Comparison of ENCODE assay signal across 1 cellular context in the genomic region with DNA sequence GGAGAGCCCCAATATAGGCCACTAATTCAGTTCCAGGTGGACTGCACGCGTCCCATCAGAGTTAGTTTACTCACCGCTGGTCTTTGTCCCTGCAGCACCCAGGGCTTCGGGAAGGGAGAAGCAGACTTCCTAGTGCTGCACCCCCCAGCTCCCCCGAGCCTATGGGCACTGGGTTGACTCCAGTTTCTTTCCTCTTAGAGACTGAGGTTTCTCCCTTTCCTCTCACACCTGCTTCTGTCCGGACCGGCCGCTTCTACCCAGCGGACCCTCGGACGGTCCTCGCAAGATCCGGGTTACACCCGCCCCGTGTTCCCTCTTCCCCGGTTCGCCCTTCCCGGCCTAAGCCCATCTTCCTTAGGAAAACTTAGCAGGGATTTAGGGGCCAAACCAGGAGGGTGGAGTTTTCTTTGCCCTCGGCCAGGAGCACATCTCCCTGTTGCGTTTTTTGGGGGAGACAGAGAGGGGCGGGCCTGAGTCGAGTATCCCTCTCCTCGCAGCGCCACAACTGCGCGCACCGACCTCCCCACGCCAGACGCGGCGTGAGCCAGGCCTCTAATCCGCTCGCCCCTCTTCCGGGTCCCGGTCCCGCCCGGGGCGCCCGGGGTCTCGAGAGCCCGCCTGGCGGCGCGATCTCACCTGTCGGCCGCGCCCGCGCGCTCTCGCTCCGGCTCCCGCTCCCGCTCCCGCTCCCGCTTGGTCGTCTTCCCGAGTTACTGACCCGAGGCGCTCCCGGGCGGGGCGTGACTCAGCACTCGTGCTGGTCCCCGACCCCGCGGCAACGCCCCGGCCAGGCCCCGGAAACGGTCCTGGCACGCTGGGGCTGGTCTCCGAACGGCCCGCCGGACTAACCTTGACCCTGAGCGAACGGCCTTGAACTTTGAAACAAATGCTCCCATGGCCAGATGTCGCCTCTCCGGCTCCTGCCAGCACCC.
TF ChIP-seq lines count a peak whose summit lies in the region.

Gene AIFM2 (minus strand): TSS at position 728 of the 932 bp plus-strand sequence. CDS start 8,741 bp downstream, outside the sequence.

TF ChIP-seq in HepG2, 621 proteins besides CTCF, POLR2A, EP300 and RAD21 (continued from another document and continues in another):
- TF ChIP-seq, protein P1, sequence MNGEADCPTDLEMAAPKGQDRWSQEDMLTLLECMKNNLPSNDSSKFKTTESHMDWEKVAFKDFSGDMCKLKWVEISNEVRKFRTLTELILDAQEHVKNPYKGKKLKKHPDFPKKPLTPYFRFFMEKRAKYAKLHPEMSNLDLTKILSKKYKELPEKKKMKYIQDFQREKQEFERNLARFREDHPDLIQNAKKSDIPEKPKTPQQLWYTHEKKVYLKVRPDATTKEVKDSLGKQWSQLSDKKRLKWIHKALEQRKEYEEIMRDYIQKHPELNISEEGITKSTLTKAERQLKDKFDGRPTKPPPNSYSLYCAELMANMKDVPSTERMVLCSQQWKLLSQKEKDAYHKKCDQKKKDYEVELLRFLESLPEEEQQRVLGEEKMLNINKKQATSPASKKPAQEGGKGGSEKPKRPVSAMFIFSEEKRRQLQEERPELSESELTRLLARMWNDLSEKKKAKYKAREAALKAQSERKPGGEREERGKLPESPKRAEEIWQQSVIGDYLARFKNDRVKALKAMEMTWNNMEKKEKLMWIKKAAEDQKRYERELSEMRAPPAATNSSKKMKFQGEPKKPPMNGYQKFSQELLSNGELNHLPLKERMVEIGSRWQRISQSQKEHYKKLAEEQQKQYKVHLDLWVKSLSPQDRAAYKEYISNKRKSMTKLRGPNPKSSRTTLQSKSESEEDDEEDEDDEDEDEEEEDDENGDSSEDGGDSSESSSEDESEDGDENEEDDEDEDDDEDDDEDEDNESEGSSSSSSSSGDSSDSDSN (CRISPR knock-in tag; IDR thresholded peaks at IDR 0.05) = peak; percentile 68; the same call in 1 of the 2 replicates
- peak; percentile 70; the same call in 1 of the 2 replicates for TF ChIP-seq ZNF788 (CRISPR knock-in tag; IDR thresholded peaks at IDR 0.05; ENCODE audit: borderline replicate concordance)
- TF ChIP-seq SP140L (CRISPR knock-in tag; IDR thresholded peaks at IDR 0.05; ENCODE audit: borderline replicate concordance) = no peak
- no peak for TF ChIP-seq PRDM10 (CRISPR knock-in tag; IDR thresholded peaks at IDR 0.05; ENCODE audit: low read depth)
- TF ChIP-seq, protein P2, sequence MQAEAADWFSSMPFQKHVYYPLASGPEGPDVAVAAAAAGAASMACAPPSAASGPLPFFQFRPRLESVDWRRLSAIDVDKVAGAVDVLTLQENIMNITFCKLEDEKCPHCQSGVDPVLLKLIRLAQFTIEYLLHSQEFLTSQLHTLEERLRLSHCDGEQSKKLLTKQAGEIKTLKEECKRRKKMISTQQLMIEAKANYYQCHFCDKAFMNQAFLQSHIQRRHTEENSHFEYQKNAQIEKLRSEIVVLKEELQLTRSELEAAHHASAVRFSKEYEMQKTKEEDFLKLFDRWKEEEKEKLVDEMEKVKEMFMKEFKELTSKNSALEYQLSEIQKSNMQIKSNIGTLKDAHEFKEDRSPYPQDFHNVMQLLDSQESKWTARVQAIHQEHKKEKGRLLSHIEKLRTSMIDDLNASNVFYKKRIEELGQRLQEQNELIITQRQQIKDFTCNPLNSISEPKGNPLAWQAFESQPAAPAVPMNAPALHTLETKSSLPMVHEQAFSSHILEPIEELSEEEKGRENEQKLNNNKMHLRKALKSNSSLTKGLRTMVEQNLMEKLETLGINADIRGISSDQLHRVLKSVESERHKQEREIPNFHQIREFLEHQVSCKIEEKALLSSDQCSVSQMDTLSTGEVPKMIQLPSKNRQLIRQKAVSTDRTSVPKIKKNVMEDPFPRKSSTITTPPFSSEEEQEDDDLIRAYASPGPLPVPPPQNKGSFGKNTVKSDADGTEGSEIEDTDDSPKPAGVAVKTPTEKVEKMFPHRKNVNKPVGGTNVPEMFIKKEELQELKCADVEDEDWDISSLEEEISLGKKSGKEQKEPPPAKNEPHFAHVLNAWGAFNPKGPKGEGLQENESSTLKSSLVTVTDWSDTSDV (CRISPR knock-in tag; IDR thresholded peaks at IDR 0.05) = no peak
- TF ChIP-seq FLYWCH1 (CRISPR knock-in tag; IDR thresholded peaks at IDR 0.05) = no peak
- no peak for TF ChIP-seq ZNF136 (CRISPR knock-in tag; IDR thresholded peaks at IDR 0.05; ENCODE audit: low read depth)
- peak; percentile 74 for TF ChIP-seq CBFB (CRISPR knock-in tag; IDR thresholded peaks at IDR 0.05)
- TF ChIP-seq, protein P3, sequence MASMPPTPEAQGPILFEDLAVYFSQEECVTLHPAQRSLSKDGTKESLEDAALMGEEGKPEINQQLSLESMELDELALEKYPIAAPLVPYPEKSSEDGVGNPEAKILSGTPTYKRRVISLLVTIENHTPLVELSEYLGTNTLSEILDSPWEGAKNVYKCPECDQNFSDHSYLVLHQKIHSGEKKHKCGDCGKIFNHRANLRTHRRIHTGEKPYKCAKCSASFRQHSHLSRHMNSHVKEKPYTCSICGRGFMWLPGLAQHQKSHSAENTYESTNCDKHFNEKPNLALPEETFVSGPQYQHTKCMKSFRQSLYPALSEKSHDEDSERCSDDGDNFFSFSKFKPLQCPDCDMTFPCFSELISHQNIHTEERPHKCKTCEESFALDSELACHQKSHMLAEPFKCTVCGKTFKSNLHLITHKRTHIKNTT (CRISPR knock-in tag; IDR thresholded peaks at IDR 0.05) = no peak
- peak; percentile 100 for TF ChIP-seq SKI (IDR thresholded peaks at IDR 0.05; ENCODE audit: partially characterized antibody)
- TF ChIP-seq ZNF589 (CRISPR knock-in tag; conservative IDR thresholded peaks at IDR 0.05) = no peak
- TF ChIP-seq TRAFD1 (CRISPR knock-in tag; IDR thresholded peaks at IDR 0.05; ENCODE audit: borderline replicate concordance) = peak; percentile 49; the same call in 1 of the 2 replicates
- peak; percentile 99 for TF ChIP-seq ZNF282 (IDR thresholded peaks at IDR 0.05; ENCODE audit: partially characterized antibody)
- peak; percentile 85; the same call in 1 of the 2 replicates for TF ChIP-seq KDM4B (CRISPR knock-in tag; IDR thresholded peaks at IDR 0.05)
- TF ChIP-seq ZNF280B (CRISPR knock-in tag; IDR thresholded peaks at IDR 0.05; ENCODE audit: borderline replicate concordance) = no peak; the same call in 1 of the 2 replicates
- no peak for TF ChIP-seq RBM39 (IDR thresholded peaks at IDR 0.05; ENCODE audit: low read depth, low read length, poor library complexity, severe bottlenecking)
- no peak for TF ChIP-seq FIP1L1 (IDR thresholded peaks at IDR 0.05; ENCODE audit: borderline replicate concordance, insufficient read depth, low read depth, low read length)
- no peak for TF ChIP-seq HMG20B (CRISPR knock-in tag; conservative IDR thresholded peaks at IDR 0.05)
- no peak for TF ChIP-seq ZBTB21 (CRISPR knock-in tag; IDR thresholded peaks at IDR 0.05)
- peak; percentile 84 for TF ChIP-seq NFE2 (CRISPR knock-in tag; IDR thresholded peaks at IDR 0.05)
- TF ChIP-seq, protein P4, sequence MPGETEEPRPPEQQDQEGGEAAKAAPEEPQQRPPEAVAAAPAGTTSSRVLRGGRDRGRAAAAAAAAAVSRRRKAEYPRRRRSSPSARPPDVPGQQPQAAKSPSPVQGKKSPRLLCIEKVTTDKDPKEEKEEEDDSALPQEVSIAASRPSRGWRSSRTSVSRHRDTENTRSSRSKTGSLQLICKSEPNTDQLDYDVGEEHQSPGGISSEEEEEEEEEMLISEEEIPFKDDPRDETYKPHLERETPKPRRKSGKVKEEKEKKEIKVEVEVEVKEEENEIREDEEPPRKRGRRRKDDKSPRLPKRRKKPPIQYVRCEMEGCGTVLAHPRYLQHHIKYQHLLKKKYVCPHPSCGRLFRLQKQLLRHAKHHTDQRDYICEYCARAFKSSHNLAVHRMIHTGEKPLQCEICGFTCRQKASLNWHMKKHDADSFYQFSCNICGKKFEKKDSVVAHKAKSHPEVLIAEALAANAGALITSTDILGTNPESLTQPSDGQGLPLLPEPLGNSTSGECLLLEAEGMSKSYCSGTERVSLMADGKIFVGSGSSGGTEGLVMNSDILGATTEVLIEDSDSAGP (CRISPR knock-in tag; IDR thresholded peaks at IDR 0.05; ENCODE audit: borderline replicate concordance) = peak; percentile 84
- TF ChIP-seq LRRFIP1 (CRISPR knock-in tag; conservative IDR thresholded peaks at IDR 0.05) = no peak
- TF ChIP-seq SOX6 (IDR thresholded peaks at IDR 0.05) = no peak
- peak; percentile 91 for TF ChIP-seq SOX6 (CRISPR knock-in tag; IDR thresholded peaks at IDR 0.05)
- no peak for TF ChIP-seq HNRNPLL (IDR thresholded peaks at IDR 0.05; ENCODE audit: low read depth, low read length, poor library complexity, severe bottlenecking)
- 0 out of 2 replicates have a peak, but pooled peaks have one; percentile 47 for TF ChIP-seq KDM3A (CRISPR knock-in tag; IDR thresholded peaks at IDR 0.05; ENCODE audit: low read depth)
- TF ChIP-seq, protein P5, sequence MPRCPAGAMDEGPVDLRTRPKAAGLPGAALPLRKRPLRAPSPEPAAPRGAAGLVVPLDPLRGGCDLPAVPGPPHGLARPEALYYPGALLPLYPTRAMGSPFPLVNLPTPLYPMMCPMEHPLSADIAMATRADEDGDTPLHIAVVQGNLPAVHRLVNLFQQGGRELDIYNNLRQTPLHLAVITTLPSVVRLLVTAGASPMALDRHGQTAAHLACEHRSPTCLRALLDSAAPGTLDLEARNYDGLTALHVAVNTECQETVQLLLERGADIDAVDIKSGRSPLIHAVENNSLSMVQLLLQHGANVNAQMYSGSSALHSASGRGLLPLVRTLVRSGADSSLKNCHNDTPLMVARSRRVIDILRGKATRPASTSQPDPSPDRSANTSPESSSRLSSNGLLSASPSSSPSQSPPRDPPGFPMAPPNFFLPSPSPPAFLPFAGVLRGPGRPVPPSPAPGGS (CRISPR knock-in tag; IDR thresholded peaks at IDR 0.05) = no peak
- TF ChIP-seq ZNF34 (CRISPR knock-in tag; IDR thresholded peaks at IDR 0.05; ENCODE audit: borderline replicate concordance) = no peak
- TF ChIP-seq THAP7 (CRISPR knock-in tag; IDR thresholded peaks at IDR 0.05) = no peak
- no peak for TF ChIP-seq ZNF703 (CRISPR knock-in tag; IDR thresholded peaks at IDR 0.05; ENCODE audit: borderline replicate concordance)
- TF ChIP-seq ZFYVE20 (CRISPR knock-in tag; IDR thresholded peaks at IDR 0.05; ENCODE audit: borderline replicate concordance, low read depth) = no peak
